Comparison of ENCODE assay signal across 11 cellular contexts in the genomic region with DNA sequence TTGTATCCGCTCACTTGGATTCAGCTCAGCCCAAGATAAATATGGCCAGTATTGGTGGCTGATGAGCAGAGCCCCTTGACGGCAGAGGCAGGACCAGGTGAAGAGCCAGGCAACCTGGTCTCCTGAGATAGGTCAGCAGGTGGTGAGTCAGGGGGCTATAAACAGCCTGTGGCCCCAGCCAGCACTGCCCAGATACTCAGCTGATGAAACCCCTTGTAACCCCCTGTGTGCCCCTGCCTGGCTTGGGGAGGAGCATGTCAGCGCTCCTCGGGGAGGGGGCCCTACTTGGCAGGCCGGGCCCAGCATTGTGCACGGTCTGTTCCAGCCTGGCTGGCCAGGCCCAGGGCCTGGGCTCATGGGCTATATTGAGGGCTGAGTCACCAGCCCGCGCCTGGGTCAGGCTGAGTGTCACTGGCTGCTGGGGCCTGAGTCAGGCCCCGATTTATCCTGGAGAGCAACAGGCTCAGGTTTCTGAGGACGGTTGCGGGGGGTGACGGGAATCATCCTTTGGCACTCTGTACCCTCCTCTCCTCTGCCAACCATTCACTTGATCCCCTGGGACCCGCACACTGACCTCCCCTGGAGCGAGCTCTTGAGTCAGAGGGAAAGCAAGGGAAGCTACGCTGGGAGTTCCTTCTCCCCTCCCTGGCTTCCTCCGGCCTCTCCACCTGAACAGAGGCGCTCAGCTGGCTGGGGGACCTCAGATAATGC. TPM values are rescaled to one million over a fixed set of nuclear protein-coding genes. Genes with fewer than 3 reads are reported as not detected.
DNase-seq lines count a peak whose midpoint lies in the region; ATAC-seq, FAIRE-seq and TF ChIP-seq lines count a peak whose summit lies in the region.
"Had no signal": no experiment of that assay in that cellular context is flagged by ENCODE, and none has a peak within 500 bp of the region (broad histone marks: within the 10 kb centered on the region; RNA-seq: fewer than 3 reads in every experiment).

No MANE protein-coding gene starts in this region.

- no peaks in the 10 kb centered on the region for H3K36me3 ChIP-seq in ACC112 (ENCODE audit: insufficient read depth, low read length)
- H3K36me3 ChIP-seq in endothelial cell of umbilical vein (ENCODE audit: control insufficient read depth in 2 of 2, extremely low read depth in 1 of 2, insufficient read depth in 2 of 2, low read length in 2 of 2), result no peaks in the 10 kb centered on the region
- H3K36me3 ChIP-seq: neutrophil had no signal

- no peaks in the 10 kb centered on the region for H3K9me3 Mint-ChIP-seq in mesothelial cell of epicardium
- no peaks in the 10 kb centered on the region for H3K9me3 Mint-ChIP-seq in activated T-cell treated with anti-CD3 and anti-CD28 coated beads, Interleukin-2, amount 50 U/mL, for 4 hours

- no peaks in the 10 kb centered on the region for H3K9me1 ChIP-seq in endothelial cell of umbilical vein (replicated peaks; ENCODE audit: control insufficient read depth, extremely low read depth, insufficient read depth, low read length)

- POLR2A ChIA-PET in endothelial cell of umbilical vein (lab: Charles Lee), result no interaction called here

- no peak for FAIRE-seq in endothelial cell of umbilical vein (lab: Jason Lieb, UNC)

- CTCF ChIA-PET in endothelial cell of umbilical vein (lab: Charles Lee), result interaction anchor here (1.4 to 3.0 kb wide), 3 partner anchors 8 to 56 kb away, joined by 5 to 12 read pairs (median 5); no protein-coding TSS in a partner anchor

- no peaks in the 10 kb centered on the region for H4K20me1 ChIP-seq in endothelial cell of umbilical vein (replicated peaks; ENCODE audit: control insufficient read depth, extremely low read depth, insufficient read depth, low read length)

- ATAC-seq in GM19463 (IDR thresholded peaks at IDR 0.05; ENCODE audit: unreplicated experiment), result no peak
- ATAC-seq in activated T-cell treated with anti-CD3 and anti-CD28 coated beads, Interleukin-2, amount 50 U/mL, for 4 hours, result no peak

- H3K4me1 ChIP-seq in ACC112 (ENCODE audit: control insufficient read depth, insufficient read depth, low read length, unreplicated experiment), result peaks cover 30% of the 10 kb centered on the region
- peaks cover 27% of the 10 kb centered on the region for H3K4me1 ChIP-seq in endothelial cell of umbilical vein (ENCODE audit: control insufficient read depth, extremely low read depth, insufficient read depth, low read length)

- BruUV-seq in endothelial cell of umbilical vein (replicated peaks; lab: Mats Ljungman, UMichigan), result no TSS peak

- H3K27me3 Mint-ChIP-seq in mesothelial cell of epicardium (ENCODE audit: low read depth), result peaks cover 8% of the 10 kb centered on the region
- peaks cover 45% of the 10 kb centered on the region for H3K27me3 Mint-ChIP-seq in activated T-cell treated with anti-CD3 and anti-CD28 coated beads, Interleukin-2, amount 50 U/mL, for 4 hours (ENCODE audit: low read depth)

- H3K27me3 ChIP-seq in ACC112 (ENCODE audit: insufficient read depth, low read length) (no peaks in the 10 kb centered on the region), endothelial cell of umbilical vein (ENCODE audit: control insufficient read depth in 2 of 2, insufficient read depth in 2 of 2, low read length in 2 of 2) (peaks cover 1 to 2% of the 10 kb centered on the region in 2 experiments)

- intact Hi-C loops in endothelial cell of umbilical vein (cut with micrococcal nuclease), result loop anchor here (5.0 kb wide), 1 partner anchor 1315 kb away; no protein-coding TSS in a partner anchor

- dilution Hi-C loops in endothelial cell of umbilical vein (cut with MboI; ENCODE audit: extremely low pct_ligation_motif_present, low sequenced_read_pairs), result no loop called here

- H3K4me3 ChIP-seq in ACC112 (ENCODE audit: low read depth, low read length), result peak overlapping the region; percentile 37; the same call in 1 of the 2 replicates
- H3K4me3 ChIP-seq in endothelial cell of umbilical vein (replicated peaks in 1 of 3; ENCODE audit: insufficient read depth in 1 of 3, low read depth in 1 of 3, low read length in 3 of 3), result no peak overlapping the region

- peak; percentile 98 for DNase-seq in LHCN-M2 (ENCODE audit: low read depth)
- peak; percentile 14 for DNase-seq in endothelial cell of umbilical vein (ENCODE audit: low read depth, low spot score)
- no peak for DNase-seq in mesothelial cell of epicardium (ENCODE audit: low spot score in 2 of 2, unreplicated experiment in 2 of 2)
- no peak for DNase-seq in OCI-M2 (lab: John Stamatoyannopoulos, UW; ENCODE audit: unreplicated experiment)
- no peak for DNase-seq in activated T-cell treated with anti-CD3 and anti-CD28 coated beads, Interleukin-2, amount 50 U/mL, for 4 hours
- DNase-seq in NCI-H774 (lab: John Stamatoyannopoulos, UW), result no peak
- DNase-seq: effector memory CD4-positive, alpha-beta T cell; NCI-H526 treated with DMSO at 0.1 percent for 48 hours had no signal

- peaks cover 22% of the 10 kb centered on the region for H3K79me2 ChIP-seq in ACC112 (ENCODE audit: control insufficient read depth, insufficient read depth, low read length, unreplicated experiment)
- H3K79me2 ChIP-seq in endothelial cell of umbilical vein (ENCODE audit: control insufficient read depth, insufficient read depth, low read length), result peaks cover 20% of the 10 kb centered on the region

- H3K9me3 ChIP-seq in endothelial cell of umbilical vein (replicated peaks; ENCODE audit: control insufficient read depth, insufficient read depth, low read length), result no peaks in the 10 kb centered on the region
- H3K9me3 ChIP-seq: neutrophil had no signal

- peaks cover 40% of the 10 kb centered on the region for H3K4me1 Mint-ChIP-seq in mesothelial cell of epicardium
- peaks cover 12% of the 10 kb centered on the region for H3K4me1 Mint-ChIP-seq in activated T-cell treated with anti-CD3 and anti-CD28 coated beads, Interleukin-2, amount 50 U/mL, for 4 hours (ENCODE audit: low read depth)

- peak overlapping the region; percentile 86 for H3K27ac ChIP-seq in ACC112 (ENCODE audit: low read depth, low read length)
- H3K27ac ChIP-seq in endothelial cell of umbilical vein (ENCODE audit: insufficient read depth, low read depth, low read length), result no peak overlapping the region
- H3K27ac ChIP-seq: neutrophil had no signal

- no peak overlapping the region for H3K9ac ChIP-seq in endothelial cell of umbilical vein (replicated peaks; ENCODE audit: extremely low read depth, insufficient read depth, low read length)

- peak overlapping the region; percentile 72 for H3K27ac Mint-ChIP-seq in mesothelial cell of epicardium

- H2AFZ ChIP-seq in ACC112 (ENCODE audit: low read length, unreplicated experiment) (no peak overlapping the region), endothelial cell of umbilical vein (ENCODE audit: low read depth, low read length) (no peak overlapping the region)

- no peak for TF ChIP-seq POLR2A in endothelial cell of umbilical vein (IDR thresholded peaks at IDR 0.05; ENCODE audit: low read depth, low read length)

- TF ChIP-seq CTCF in endothelial cell of umbilical vein (IDR thresholded peaks at IDR 0.05; ENCODE audit: extremely low read depth in 1 of 2, insufficient read depth in 1 of 2, low read depth in 1 of 2, low read length in 2 of 2) (no peak), mesothelial cell of epicardium (IDR thresholded peaks at IDR 0.05; ENCODE audit: unreplicated experiment) (no peak)

- no peaks in the 10 kb centered on the region for H3K36me3 Mint-ChIP-seq in mesothelial cell of epicardium
- H3K36me3 Mint-ChIP-seq in activated T-cell treated with anti-CD3 and anti-CD28 coated beads, Interleukin-2, amount 50 U/mL, for 4 hours (ENCODE audit: insufficient read depth), result no peaks in the 10 kb centered on the region

- H3K4me3 Mint-ChIP-seq in mesothelial cell of epicardium, result no peak overlapping the region
- H3K4me3 Mint-ChIP-seq in activated T-cell treated with anti-CD3 and anti-CD28 coated beads, Interleukin-2, amount 50 U/mL, for 4 hours, result no peak overlapping the region

- no peak overlapping the region for H3K4me2 ChIP-seq in endothelial cell of umbilical vein (ENCODE audit: insufficient read depth, low read length)

RNA-seq across cellular contexts. Expression of gene FLNC, which starts 2.8 kb away (rescaled TPM):
- total RNA-seq in LHCN-M2 (2014; rRNA removed), result 215 and 254 TPM in 2 replicates
- 311 TPM for polyA plus RNA-seq in LHCN-M2 (2012)
- 81.8 and 81.9 TPM in 2 replicates for total RNA-seq in endothelial cell of umbilical vein
- polyA plus RNA-seq in endothelial cell of umbilical vein, result 19.5 and 20.1 TPM in 2 replicates
- polyA plus RNA-seq in endothelial cell of umbilical vein (2011; cell fraction: cytosol; rRNA removed), result 19.9 and 23.3 TPM in 2 replicates
- polyA plus RNA-seq in endothelial cell of umbilical vein (2011; cell fraction: nucleus; rRNA removed), result 46.6 and 51.6 TPM in 2 replicates
- polyA plus RNA-seq in endothelial cell of umbilical vein (2012), result 66.9 and 79.9 TPM in 2 replicates
- 59.3 and 75.4 TPM in 2 replicates for polyA minus RNA-seq in endothelial cell of umbilical vein
- polyA minus RNA-seq in endothelial cell of umbilical vein (2011; cell fraction: cytosol; rRNA and poly(A)+ RNA removed), result not detected
- polyA minus RNA-seq in endothelial cell of umbilical vein (2011; cell fraction: nucleus; rRNA and poly(A)+ RNA removed), result 36.5 and 56.7 TPM in 2 replicates
- 176 to 188 TPM (median 184 TPM) in 3 replicates for total RNA-seq in mesothelial cell of epicardium
- under 1 TPM; 0.16 to 0.33 (median 0.25) TPM for total RNA-seq in activated T-cell treated with anti-CD3 and anti-CD28 coated beads, Interleukin-2, amount 50 U/mL, for 4 hours

RNA-seq across cellular contexts. Expression of gene ATP6V1F, which starts 35.3 kb away (rescaled TPM):
- total RNA-seq in LHCN-M2 (2014; rRNA removed) (211 and 226 TPM in 2 replicates), endothelial cell of umbilical vein (141 and 156 TPM in 2 replicates), mesothelial cell of epicardium (122 to 123 TPM (median 122 TPM) in 3 replicates)
- 591 TPM for polyA plus RNA-seq in LHCN-M2 (2012)
- 360 and 501 TPM in 2 replicates for polyA plus RNA-seq in endothelial cell of umbilical vein
- polyA plus RNA-seq in endothelial cell of umbilical vein (2011; cell fraction: cytosol; rRNA removed), result 321 and 337 TPM in 2 replicates
- 73.5 and 88.9 TPM in 2 replicates for polyA plus RNA-seq in endothelial cell of umbilical vein (2011; cell fraction: nucleus; rRNA removed)
- 282 and 303 TPM in 2 replicates for polyA plus RNA-seq in endothelial cell of umbilical vein (2012)
- polyA minus RNA-seq in endothelial cell of umbilical vein, result 61.5 and 62.5 TPM in 2 replicates
- 34.7 TPM for polyA minus RNA-seq in endothelial cell of umbilical vein (2011; cell fraction: cytosol; rRNA and poly(A)+ RNA removed)
- 9.6 and 17.0 TPM in 2 replicates for polyA minus RNA-seq in endothelial cell of umbilical vein (2011; cell fraction: nucleus; rRNA and poly(A)+ RNA removed)
- 100 to 1,000 TPM; 120 to 137 (median 127) TPM for total RNA-seq in activated T-cell treated with anti-CD3 and anti-CD28 coated beads, Interleukin-2, amount 50 U/mL, for 4 hours

RNA-seq across cellular contexts. Expression of gene CCDC136, which starts 35.6 kb away (rescaled TPM):
- total RNA-seq in LHCN-M2 (2014; rRNA removed), result 3.2 and 5.3 TPM in 2 replicates
- 3.9 TPM for polyA plus RNA-seq in LHCN-M2 (2012)
- 3.2 and 3.3 TPM in 2 replicates for total RNA-seq in endothelial cell of umbilical vein
- 1.1 and 1.8 TPM in 2 replicates for polyA plus RNA-seq in endothelial cell of umbilical vein
- 1.6 and 2.0 TPM in 2 replicates for polyA plus RNA-seq in endothelial cell of umbilical vein (2011; cell fraction: cytosol; rRNA removed)
- 15.2 and 15.8 TPM in 2 replicates for polyA plus RNA-seq in endothelial cell of umbilical vein (2011; cell fraction: nucleus; rRNA removed)
- 3.0 and 4.3 TPM in 2 replicates for polyA plus RNA-seq in endothelial cell of umbilical vein (2012)
- 3.4 and 6.3 TPM in 2 replicates for polyA minus RNA-seq in endothelial cell of umbilical vein
- polyA minus RNA-seq in endothelial cell of umbilical vein (2011; cell fraction: cytosol; rRNA and poly(A)+ RNA removed), result not detected
- polyA minus RNA-seq in endothelial cell of umbilical vein (2011; cell fraction: nucleus; rRNA and poly(A)+ RNA removed), result 3.4 and 7.5 TPM in 2 replicates
- 34.6 to 39.1 TPM (median 34.8 TPM) in 3 replicates for total RNA-seq in mesothelial cell of epicardium
- 1 to 10 TPM; 2.1 to 3.3 (median 3.3) TPM for total RNA-seq in activated T-cell treated with anti-CD3 and anti-CD28 coated beads, Interleukin-2, amount 50 U/mL, for 4 hours

RNA-seq across cellular contexts. Expression of gene OPN1SW, which starts 51.8 kb away (rescaled TPM):
- 1.7 and 2.1 TPM in 2 replicates for total RNA-seq in LHCN-M2 (2014; rRNA removed)
- 3.5 TPM for polyA plus RNA-seq in LHCN-M2 (2012)
- total RNA-seq in endothelial cell of umbilical vein, result not detected in 2 replicates
- not detected in 2 replicates for polyA plus RNA-seq in endothelial cell of umbilical vein
- not detected in 2 replicates for polyA plus RNA-seq in endothelial cell of umbilical vein (2011; cell fraction: cytosol; rRNA removed)
- polyA plus RNA-seq in endothelial cell of umbilical vein (2011; cell fraction: nucleus; rRNA removed), result not detected in 2 replicates
- polyA plus RNA-seq in endothelial cell of umbilical vein (2012), result not detected in 2 replicates
- not detected in 2 replicates for polyA minus RNA-seq in endothelial cell of umbilical vein
- polyA minus RNA-seq in endothelial cell of umbilical vein (2011; cell fraction: cytosol; rRNA and poly(A)+ RNA removed), result not detected
- not detected in 2 replicates for polyA minus RNA-seq in endothelial cell of umbilical vein (2011; cell fraction: nucleus; rRNA and poly(A)+ RNA removed)
- total RNA-seq in mesothelial cell of epicardium, result not detected in 3 replicates
- not detected for total RNA-seq in activated T-cell treated with anti-CD3 and anti-CD28 coated beads, Interleukin-2, amount 50 U/mL, for 4 hours

Comparison
In these comparisons a context has a peak if more than half of its experiments do, and no peak if none do; other contexts are left out.
1. DNase-seq: peak in LHCN-M2 (single experiment) and endothelial cell of umbilical vein (single experiment); none in mesothelial cell of epicardium (0 of 2), OCI-M2 (single experiment), activated T-cell treated with anti-CD3 and anti-CD28 coated beads, Interleukin-2, amount 50 U/mL, for 4 hours (single experiment) and NCI-H774 (single experiment).
2. RNA of gene FLNC, which starts 2.8 kb away (total RNA-seq): 215 to 254 TPM in LHCN-M2, 176 to 188 TPM in mesothelial cell of epicardium and 81.8 to 81.9 TPM in endothelial cell of umbilical vein; 0.16 to 0.33 TPM in activated T-cell treated with anti-CD3 and anti-CD28 coated beads, Interleukin-2, amount 50 U/mL, for 4 hours; every median in the first group is over 10 times any median in the second.